8 cellular contexts compared by ENCODE assay signal in the genomic region with DNA sequence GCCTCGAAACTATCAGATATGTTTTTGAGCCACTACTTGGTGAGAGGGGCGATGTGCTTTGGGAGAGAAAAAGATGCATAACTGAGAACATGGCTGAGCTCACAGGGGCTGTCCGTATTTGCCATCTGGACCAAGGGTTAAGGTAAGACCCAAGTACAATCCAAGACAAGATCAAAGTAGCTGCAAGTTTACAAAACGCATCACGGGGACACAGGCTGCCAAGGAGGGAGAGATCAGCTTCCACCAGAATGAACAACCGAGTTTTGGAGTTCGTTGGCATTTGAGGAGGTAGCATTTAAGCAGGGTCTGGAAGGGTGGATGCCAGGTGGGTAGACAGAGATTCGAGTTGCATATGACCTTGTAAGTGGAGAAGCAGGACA. TPM values are rescaled to one million over a fixed set of nuclear protein-coding genes. Genes with fewer than 3 reads are reported as not detected.
DNase-seq lines count a peak whose midpoint lies in the region; ATAC-seq and TF ChIP-seq lines count a peak whose summit lies in the region.

No MANE protein-coding gene starts in this region.

- DNase-seq in WERI-Rb-1 (no peak), skeletal muscle cell (ENCODE audit: low read depth) (no peak), HK-2 (ENCODE audit: unreplicated experiment) (no peak), dedifferentiated amniotic fluid mesenchymal stem cell (ENCODE audit: extremely low spot score) (no peak)
- no peak for DNase-seq in central memory CD4-positive, alpha-beta T cell
- DNase-seq in stimulated activated CD4-positive, alpha-beta T cell treated with anti-CD3 and anti-CD28 coated beads, Interleukin-4, amount 100 ng/mL, for 1 hour, result no peak

- TF ChIP-seq CTCF in GM12875 (IDR thresholded peaks at IDR 0.05; ENCODE audit: borderline replicate concordance, insufficient read depth, low read depth, low read length) (no peak), WERI-Rb-1 (IDR thresholded peaks at IDR 0.05; ENCODE audit: low read depth, low read length) (no peak), gastroesophageal sphincter (IDR thresholded peaks at IDR 0.05) (no peak)

- ATAC-seq in gastroesophageal sphincter, result no peak

- H3K4me1 ChIP-seq in gastroesophageal sphincter, result peaks cover 0 to 53% (median 0%) of the 10 kb centered on the region in 3 donors

- no peak for TF ChIP-seq POLR2A in gastroesophageal sphincter (IDR thresholded peaks at IDR 0.05)

- H3K9me3 ChIP-seq in WERI-Rb-1 (ENCODE audit: severe bottlenecking), result no peaks in the 10 kb centered on the region
- no peaks in the 10 kb centered on the region for H3K9me3 ChIP-seq in gastroesophageal sphincter

- H3K4me3 ChIP-seq in GM12875 (ENCODE audit: low read depth, low read length) (peak overlapping the region; percentile 60), WERI-Rb-1 (ENCODE audit: low read depth, low read length) (peak overlapping the region; percentile 64), gastroesophageal sphincter (peak overlapping the region; percentile 73 to 76), skeletal muscle cell (ENCODE audit: low read depth, low read length) (peak overlapping the region; percentile 81)

- TF ChIP-seq EP300 in gastroesophageal sphincter (IDR thresholded peaks at IDR 0.05), result no peak

- H3K27me3 ChIP-seq in WERI-Rb-1 (ENCODE audit: insufficient read depth, low read depth, severe bottlenecking) (no peaks in the 10 kb centered on the region), gastroesophageal sphincter (no peaks in the 10 kb centered on the region)

- H3K36me3 ChIP-seq in WERI-Rb-1, result no peaks in the 10 kb centered on the region
- no peaks in the 10 kb centered on the region for H3K36me3 ChIP-seq in gastroesophageal sphincter

- WGBS in gastroesophageal sphincter (ENCODE audit: low coverage in 1 of 2), 2 donors, result 58 to 76% methylated on average over 5 to 6 of the region's 8 CpGs

- H3K27ac ChIP-seq in WERI-Rb-1 (peak overlapping the region; percentile 51), gastroesophageal sphincter (peak overlapping the region; percentile 3 to 99 (median 98))

RNA-seq across cellular contexts. Expression of gene PITPNC1, which starts 2.2 kb away (rescaled TPM):
- 10 to 100 TPM in 3 of 4 donors, 1 to 10 TPM in 1; 7.6 to 30.1 (median 15.1) TPM for total RNA-seq in gastroesophageal sphincter

RNA-seq across cellular contexts. Expression of gene PSMD12, which starts 12.9 kb away (rescaled TPM):
- 10 to 100 TPM; 28.3 to 47.3 (median 37.3) TPM for total RNA-seq in gastroesophageal sphincter
